In the genomic region with DNA sequence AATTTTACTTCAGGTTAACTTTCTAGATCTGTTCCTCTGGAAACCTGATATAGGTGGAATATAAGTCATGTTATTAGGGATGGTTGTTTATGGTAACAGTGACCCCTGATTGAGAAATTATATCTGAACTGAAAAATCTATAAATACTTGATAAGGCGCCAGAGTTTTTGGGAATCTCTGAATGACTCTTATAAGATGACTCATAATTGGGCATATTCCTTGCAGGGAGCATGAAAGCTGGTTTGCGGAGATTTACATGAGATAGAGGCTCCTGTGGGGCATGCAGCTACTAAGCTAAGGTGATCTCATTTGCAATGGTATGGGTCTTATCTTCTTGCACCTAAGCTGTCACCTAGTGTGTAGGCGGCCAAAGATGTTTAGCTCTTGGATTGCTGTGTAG, we compare ENCODE assay signal across 27 cellular contexts.
"Had no signal": no experiment of that assay in that cellular context is flagged by ENCODE, and none has a peak within 500 bp of the region (broad histone marks: within the 10 kb centered on the region; RNA-seq: fewer than 3 reads in every experiment).

No MANE protein-coding gene starts in this region.

- H3K27me3 ChIP-seq: MG63 had no signal

- ATAC-seq: activated CD4-positive, alpha-beta T cell treated with anti-CD3 and anti-CD28 coated beads for 36 hours; activated T-helper 17 cell treated with anti-CD3 and anti-CD28 coated beads, Interleukin-2, amount 50 U/mL, for 72 hours; T-cell had no signal

- DNase-seq: activated CD4-positive, alpha-beta memory T cell treated with anti-CD3 and anti-CD28 coated beads, Interleukin-2, amount 10 ng/mL, durations not matched to agents 7 days and 5 days; activated CD4-positive, alpha-beta T cell treated with anti-CD3 and anti-CD28 coated beads for 36 hours; activated CD4-positive, alpha-beta T cell treated with anti-CD3 and anti-CD28 coated beads, Interleukin-2, amount 50 U/mL, for 1 hour; activated gamma-delta T cell; activated naive CD4-positive, alpha-beta T cell treated with anti-CD3 and anti-CD28 coated beads for 36 hours; activated T-cell treated with anti-CD3 and anti-CD28 coated beads for 4 hours; activated T-cell treated with anti-CD3 and anti-CD28 coated beads, Interleukin-2, amount 50 U/mL, for 48 hours; amygdala; caudate nucleus; KG1; MG63; MV-4-11; NCI-H1092 treated with DMSO at 0.1 percent for 48 hours; NCI-H1436 treated with DMSO at 0.1 percent for 48 hours; NCI-H187; NCI-H2081; NCI-H226; NCI-H526; NCI-H774; NK-92 treated with Interleukin-12 subunit alpha and Interleukin-12 subunit beta, amount 100 ng/mL, for 24 hours; OCI-M1; SIG-M5; T-cell; T-helper 2 cell; T1000; WERI-Rb-1 had no signal

- H3K27ac ChIP-seq: WERI-Rb-1 had no signal

- H3K36me3 ChIP-seq: MG63, WERI-Rb-1 had no signal

- H3K9me3 ChIP-seq: MG63 had no signal

- H3K4me3 ChIP-seq: MG63 had no signal
